ENCODE assay signal across 2 cellular contexts in genomic region chr4:166501941-166502382, GRCh38.
TF ChIP-seq lines count a peak whose summit lies in the region.

No MANE protein-coding gene starts in this region.

TF ChIP-seq in SK-N-SH, 30 proteins besides CTCF, POLR2A, EP300 and RAD21 (continued from another document):
- TF ChIP-seq IRF3 (IDR thresholded peaks at IDR 0.05; ENCODE audit: low read depth, low read length) (no peak), JUND (IDR thresholded peaks at IDR 0.05) (no peak), MAX (IDR thresholded peaks at IDR 0.05; ENCODE audit: low read depth) (no peak), MEF2A (IDR thresholded peaks at IDR 0.05; ENCODE audit: borderline replicate concordance, low read depth) (no peak), ZBTB33 (IDR thresholded peaks at IDR 0.05; ENCODE audit: borderline replicate concordance, low read depth) (no peak), CHD2 (IDR thresholded peaks at IDR 0.05; ENCODE audit: low read length, partially characterized antibody) (no peak), USF1 (IDR thresholded peaks at IDR 0.05; ENCODE audit: borderline replicate concordance, low read depth) (no peak), NFIC (IDR thresholded peaks at IDR 0.05; ENCODE audit: borderline replicate concordance) (no peak), YY1 (IDR thresholded peaks at IDR 0.05; ENCODE audit: low read depth) (no peak), USF2 (IDR thresholded peaks at IDR 0.05; ENCODE audit: borderline replicate concordance, low read depth, low read length) (no peak), GABPA (IDR thresholded peaks at IDR 0.05; ENCODE audit: low read depth) (no peak), RCOR1 (IDR thresholded peaks at IDR 0.05; ENCODE audit: low read length) (no peak), FOSL2 (IDR thresholded peaks at IDR 0.05; ENCODE audit: borderline replicate concordance, low read depth) (no peak), TAF1 (IDR thresholded peaks at IDR 0.05; ENCODE audit: borderline replicate concordance, low read depth, low read length) (no peak), MXI1 (IDR thresholded peaks at IDR 0.05; ENCODE audit: low read depth, low read length) (no peak)
TF ChIP-seq in SK-N-SH: peak in this region for 0.

TF ChIP-seq in HepG2, 621 proteins besides CTCF, POLR2A, EP300 and RAD21 (continued from another document):
- TF ChIP-seq NFAT5 (CRISPR knock-in tag; IDR thresholded peaks at IDR 0.05) (no peak), GABPA (IDR thresholded peaks at IDR 0.05; ENCODE audit: low read depth, low read length) (no peak), GABPA (CRISPR knock-in tag; IDR thresholded peaks at IDR 0.05; ENCODE audit: low read depth) (peak; percentile 66), ATF3 (CRISPR knock-in tag; IDR thresholded peaks at IDR 0.05) (peak; percentile 59; the same call in 1 of the 2 replicates), THAP11 (CRISPR knock-in tag; IDR thresholded peaks at IDR 0.05) (0 out of 2 replicates have a peak, but pooled peaks have one; percentile 21), NFATC3 (CRISPR knock-in tag; IDR thresholded peaks at IDR 0.05) (no peak), ATF4 (CRISPR knock-in tag; IDR thresholded peaks at IDR 0.05) (peak in 1 of 2 experiments; percentile 91; a peak in 2 of 4 replicates), ZNF644 (CRISPR knock-in tag; IDR thresholded peaks at IDR 0.05; ENCODE audit: low read depth) (0 out of 2 replicates have a peak, but pooled peaks have one; percentile 13), NR2C2 (CRISPR knock-in tag; IDR thresholded peaks at IDR 0.05; ENCODE audit: borderline replicate concordance) (peak; percentile 79), CCAR2 (optimal IDR thresholded peaks at IDR 0.05; ENCODE audit: low read depth, low read length) (no peak), SMC3 (IDR thresholded peaks at IDR 0.05; ENCODE audit: low read length) (peak; percentile 43), HMGXB4 (CRISPR knock-in tag; IDR thresholded peaks at IDR 0.05; ENCODE audit: borderline replicate concordance in 1 of 2, low read depth in 1 of 2) (peak in 1 of 2 experiments; percentile 47; a peak in 1 of 4 replicates), FOSL2 (CRISPR knock-in tag; IDR thresholded peaks at IDR 0.05) (peak; percentile 26; the same call in 1 of the 2 replicates)
